Comparison of ENCODE assay signal across 21 cellular contexts in genomic region chr14:39682000-39682399, GRCh38.
DNase-seq lines count a peak whose midpoint lies in the region; ATAC-seq and TF ChIP-seq lines count a peak whose summit lies in the region.
"Had no signal": no experiment of that assay in that cellular context is flagged by ENCODE, and none has a peak within 500 bp of the region (broad histone marks: within the 10 kb centered on the region; RNA-seq: fewer than 3 reads in every experiment).

No MANE protein-coding gene starts in this region.

- H3K9ac ChIP-seq in OCI-LY1 (ENCODE audit: low read length) (peak overlapping the region; percentile 36), neural cell (ENCODE audit: low read length) (no peak overlapping the region)

- H3K4me2 ChIP-seq in OCI-LY1 (ENCODE audit: low read length) (peak overlapping the region; percentile 46), neural cell (ENCODE audit: low read length) (no peak overlapping the region)

- H3K36me3 ChIP-seq in OCI-LY1 (ENCODE audit: insufficient read depth, low read length) (no peaks in the 10 kb centered on the region), neural cell (ENCODE audit: insufficient read depth, low read length) (no peaks in the 10 kb centered on the region)
- H3K36me3 ChIP-seq: MG63 had no signal

- CTCF ChIA-PET in activated CD8-positive, alpha-beta T cell treated with anti-CD3 and anti-CD28 coated beads for 36 hours (lab: Charles Lee): no interaction called here
- CTCF ChIA-PET in activated CD8-positive, alpha-beta T cell treated with anti-CD3 and anti-CD28 coated beads, Interleukin-2, amount 10 ng/mL, durations not matched to agents 7 days and 5 days (lab: Charles Lee): no interaction called here

- POLR2A ChIA-PET in activated CD8-positive, alpha-beta T cell treated with anti-CD3 and anti-CD28 coated beads for 36 hours (lab: Charles Lee): no interaction called here
- POLR2A ChIA-PET in activated CD8-positive, alpha-beta T cell treated with anti-CD3 and anti-CD28 coated beads, Interleukin-2, amount 10 ng/mL, durations not matched to agents 7 days and 5 days (lab: Charles Lee): no interaction called here

- peak; percentile 28 for TF ChIP-seq EP300 in neural cell (conservative IDR thresholded peaks at IDR 0.05; ENCODE audit: poor library complexity, severe bottlenecking)

- H3K4me3 Mint-ChIP-seq in activated CD8-positive, alpha-beta T cell treated with anti-CD3 and anti-CD28 coated beads for 36 hours: no peak overlapping the region
- H3K4me3 Mint-ChIP-seq in activated CD8-positive, alpha-beta T cell treated with anti-CD3 and anti-CD28 coated beads, Interleukin-2, amount 10 ng/mL, durations not matched to agents 7 days and 5 days: no peak overlapping the region
- H3K4me3 Mint-ChIP-seq in activated T-helper 2 cell treated with anti-CD3 and anti-CD28 coated beads, Interferon-gamma antibody, Interleukin-2, Interleukin-4, amounts not matched to agents 10 μg/mL and 5 μg/mL and 100 μg/mL, durations not matched to agents 14 hours and 24 hours and 36 hours (ENCODE audit: low read depth): no peak overlapping the region

- DNase-seq in activated CD8-positive, alpha-beta T cell treated with anti-CD3 and anti-CD28 coated beads for 36 hours: no peak
- no peak for DNase-seq in activated CD8-positive, alpha-beta T cell treated with anti-CD3 and anti-CD28 coated beads, Interleukin-2, amount 10 ng/mL, durations not matched to agents 7 days and 5 days
- DNase-seq in activated T-helper 2 cell treated with anti-CD3 and anti-CD28 coated beads, Interferon-gamma antibody, Interleukin-2, Interleukin-4, amounts not matched to agents 10 μg/mL and 5 μg/mL and 100 μg/mL, durations not matched to agents 14 hours and 24 hours and 36 hours (ENCODE audit: low spot score): no peak
- no peak for DNase-seq in caudate nucleus (lab: John Stamatoyannopoulos, UW)
- DNase-seq: Calu3, DMS79 treated with DMSO at 0.1 percent for 48 hours, GF-D8, IMR-90, KG1, MG63, NCI-H1105 treated with DMSO at 0.1 percent for 48 hours, NCI-H2029, NCI-H446 treated with DMSO at 0.1 percent for 48 hours, NCI-H526, SHP77 had no signal

- H3K27me3 ChIP-seq in OCI-LY1 (ENCODE audit: insufficient read depth, low read length): no peaks in the 10 kb centered on the region
- no peaks in the 10 kb centered on the region for H3K27me3 ChIP-seq in neural cell (ENCODE audit: insufficient read depth, low read depth, low read length)
- H3K27me3 ChIP-seq: MG63 had no signal

- H3K9me2 ChIP-seq in OCI-LY1 (ENCODE audit: low read depth, low read length) (no peaks in the 10 kb centered on the region), neural cell (ENCODE audit: insufficient read depth, low read length) (no peaks in the 10 kb centered on the region)

- H2AFZ ChIP-seq in OCI-LY1 (ENCODE audit: low read length) (peak overlapping the region; percentile 7; the same call in 1 of the 2 replicates), neural cell (ENCODE audit: low read depth, low read length) (no peak overlapping the region)

- peaks cover 2% of the 10 kb centered on the region for H3K9me3 Mint-ChIP-seq in activated CD8-positive, alpha-beta T cell treated with anti-CD3 and anti-CD28 coated beads for 36 hours
- H3K9me3 Mint-ChIP-seq in activated CD8-positive, alpha-beta T cell treated with anti-CD3 and anti-CD28 coated beads, Interleukin-2, amount 10 ng/mL, durations not matched to agents 7 days and 5 days (ENCODE audit: insufficient read depth): no peaks in the 10 kb centered on the region
- peaks cover 4% of the 10 kb centered on the region for H3K9me3 Mint-ChIP-seq in activated T-helper 2 cell treated with anti-CD3 and anti-CD28 coated beads, Interferon-gamma antibody, Interleukin-2, Interleukin-4, amounts not matched to agents 10 μg/mL and 5 μg/mL and 100 μg/mL, durations not matched to agents 14 hours and 24 hours and 36 hours

- H4K20me1 ChIP-seq in OCI-LY1 (ENCODE audit: insufficient read depth, low read length) (no peaks in the 10 kb centered on the region), neural cell (ENCODE audit: insufficient read depth) (no peaks in the 10 kb centered on the region)

- H3K9me3 ChIP-seq in OCI-LY1 (ENCODE audit: low read length): no peaks in the 10 kb centered on the region
- H3K9me3 ChIP-seq in neural cell (ENCODE audit: low read length): no peaks in the 10 kb centered on the region
- H3K9me3 ChIP-seq: MG63 had no signal

- ATAC-seq in activated CD8-positive, alpha-beta T cell treated with anti-CD3 and anti-CD28 coated beads for 36 hours: no peak
- ATAC-seq in activated CD8-positive, alpha-beta T cell treated with anti-CD3 and anti-CD28 coated beads, Interleukin-2, amount 10 ng/mL, durations not matched to agents 7 days and 5 days: no peak
- ATAC-seq in GM18517 (IDR thresholded peaks at IDR 0.05; ENCODE audit: unreplicated experiment): no peak
- ATAC-seq: HCT116, Panc1 had no signal

- H3K4me1 ChIP-seq in OCI-LY1 (ENCODE audit: insufficient read depth, low read length, severe bottlenecking): peaks cover 52% of the 10 kb centered on the region

- no peak for TF ChIP-seq RAD21 in neural cell (conservative IDR thresholded peaks at IDR 0.05)

- H3K36me3 Mint-ChIP-seq in activated CD8-positive, alpha-beta T cell treated with anti-CD3 and anti-CD28 coated beads for 36 hours (ENCODE audit: low read depth): no peaks in the 10 kb centered on the region
- no peaks in the 10 kb centered on the region for H3K36me3 Mint-ChIP-seq in activated CD8-positive, alpha-beta T cell treated with anti-CD3 and anti-CD28 coated beads, Interleukin-2, amount 10 ng/mL, durations not matched to agents 7 days and 5 days (ENCODE audit: low read depth)
- H3K36me3 Mint-ChIP-seq in activated T-helper 2 cell treated with anti-CD3 and anti-CD28 coated beads, Interferon-gamma antibody, Interleukin-2, Interleukin-4, amounts not matched to agents 10 μg/mL and 5 μg/mL and 100 μg/mL, durations not matched to agents 14 hours and 24 hours and 36 hours (ENCODE audit: low read depth): no peaks in the 10 kb centered on the region

- H3K27ac ChIP-seq in OCI-LY1 (ENCODE audit: low read depth, low read length, poor library complexity, severe bottlenecking): peak overlapping the region; percentile 87
- H3K27ac ChIP-seq in neural cell (ENCODE audit: low read length): peak overlapping the region; percentile 7
- no peak overlapping the region for H3K27ac ChIP-seq in caudate nucleus (ENCODE audit: low read depth, low read length)
- H3K27ac ChIP-seq: RWPE1 had no signal

- peak overlapping the region; percentile 8 for H3K27ac Mint-ChIP-seq in activated CD8-positive, alpha-beta T cell treated with anti-CD3 and anti-CD28 coated beads for 36 hours
- H3K27ac Mint-ChIP-seq in activated CD8-positive, alpha-beta T cell treated with anti-CD3 and anti-CD28 coated beads, Interleukin-2, amount 10 ng/mL, durations not matched to agents 7 days and 5 days: no peak overlapping the region
- peak overlapping the region; percentile 64 for H3K27ac Mint-ChIP-seq in activated T-helper 2 cell treated with anti-CD3 and anti-CD28 coated beads, Interferon-gamma antibody, Interleukin-2, Interleukin-4, amounts not matched to agents 10 μg/mL and 5 μg/mL and 100 μg/mL, durations not matched to agents 14 hours and 24 hours and 36 hours

- TF ChIP-seq CTCF in activated CD8-positive, alpha-beta T cell treated with anti-CD3 and anti-CD28 coated beads for 36 hours (IDR thresholded peaks at IDR 0.05): no peak
- TF ChIP-seq CTCF in OCI-LY1 (IDR thresholded peaks at IDR 0.05; ENCODE audit: low read length) (no peak), neural cell (IDR thresholded peaks at IDR 0.05; ENCODE audit: poor library complexity, severe bottlenecking) (no peak)

- no peaks in the 10 kb centered on the region for H3F3A ChIP-seq in OCI-LY1 (ENCODE audit: insufficient read depth, low read length)
- H3F3A ChIP-seq in neural cell (ENCODE audit: insufficient read depth, low read length, poor library complexity, severe bottlenecking): no peaks in the 10 kb centered on the region

- no peak overlapping the region for H3K4me3 ChIP-seq in OCI-LY1 (ENCODE audit: low read depth, low read length, poor library complexity, severe bottlenecking)
- H3K4me3 ChIP-seq in neural cell (ENCODE audit: low read length): peak overlapping the region; percentile 19
- H3K4me3 ChIP-seq: MG63 had no signal

- intact Hi-C loops in activated CD8-positive, alpha-beta T cell treated with anti-CD3 and anti-CD28 coated beads for 36 hours (cut with micrococcal nuclease): no loop called here
- intact Hi-C loops in activated T-helper 2 cell treated with anti-CD3 and anti-CD28 coated beads, Interferon-gamma antibody, Interleukin-2, Interleukin-4, amounts not matched to agents 10 μg/mL and 5 μg/mL and 100 μg/mL, durations not matched to agents 14 hours and 24 hours and 36 hours (cut with micrococcal nuclease): no loop called here

- peaks cover 12% of the 10 kb centered on the region for H3K4me1 Mint-ChIP-seq in activated CD8-positive, alpha-beta T cell treated with anti-CD3 and anti-CD28 coated beads for 36 hours (ENCODE audit: low read depth)
- no peaks in the 10 kb centered on the region for H3K4me1 Mint-ChIP-seq in activated CD8-positive, alpha-beta T cell treated with anti-CD3 and anti-CD28 coated beads, Interleukin-2, amount 10 ng/mL, durations not matched to agents 7 days and 5 days (ENCODE audit: low read depth)
- peaks cover 16% of the 10 kb centered on the region for H3K4me1 Mint-ChIP-seq in activated T-helper 2 cell treated with anti-CD3 and anti-CD28 coated beads, Interferon-gamma antibody, Interleukin-2, Interleukin-4, amounts not matched to agents 10 μg/mL and 5 μg/mL and 100 μg/mL, durations not matched to agents 14 hours and 24 hours and 36 hours (ENCODE audit: low read depth)

- H3K79me2 ChIP-seq in OCI-LY1 (ENCODE audit: insufficient read depth, low read length) (no peaks in the 10 kb centered on the region), neural cell (replicated peaks; ENCODE audit: insufficient read depth, low read length) (no peaks in the 10 kb centered on the region)

- no peaks in the 10 kb centered on the region for H3K27me3 Mint-ChIP-seq in activated CD8-positive, alpha-beta T cell treated with anti-CD3 and anti-CD28 coated beads for 36 hours
- no peaks in the 10 kb centered on the region for H3K27me3 Mint-ChIP-seq in activated CD8-positive, alpha-beta T cell treated with anti-CD3 and anti-CD28 coated beads, Interleukin-2, amount 10 ng/mL, durations not matched to agents 7 days and 5 days (ENCODE audit: low read depth)
- no peaks in the 10 kb centered on the region for H3K27me3 Mint-ChIP-seq in activated T-helper 2 cell treated with anti-CD3 and anti-CD28 coated beads, Interferon-gamma antibody, Interleukin-2, Interleukin-4, amounts not matched to agents 10 μg/mL and 5 μg/mL and 100 μg/mL, durations not matched to agents 14 hours and 24 hours and 36 hours (ENCODE audit: low read depth)

TF ChIP-seq in neural cell, 6 proteins besides CTCF, POLR2A, EP300 and RAD21 (continues in another document):
- TF ChIP-seq EZH2 (IDR thresholded peaks at IDR 0.05; ENCODE audit: borderline replicate concordance, insufficient read depth, low read length, poor library complexity, severe bottlenecking): no peak
- TF ChIP-seq TAF1 (IDR thresholded peaks at IDR 0.05; ENCODE audit: low read depth): no peak
- TF ChIP-seq MXI1 (conservative IDR thresholded peaks at IDR 0.05; ENCODE audit: poor library complexity, severe bottlenecking): no peak
- TF ChIP-seq POLR2AphosphoS5 (IDR thresholded peaks at IDR 0.05): no peak
